8 cellular contexts compared by ENCODE assay signal in the genomic region with DNA sequence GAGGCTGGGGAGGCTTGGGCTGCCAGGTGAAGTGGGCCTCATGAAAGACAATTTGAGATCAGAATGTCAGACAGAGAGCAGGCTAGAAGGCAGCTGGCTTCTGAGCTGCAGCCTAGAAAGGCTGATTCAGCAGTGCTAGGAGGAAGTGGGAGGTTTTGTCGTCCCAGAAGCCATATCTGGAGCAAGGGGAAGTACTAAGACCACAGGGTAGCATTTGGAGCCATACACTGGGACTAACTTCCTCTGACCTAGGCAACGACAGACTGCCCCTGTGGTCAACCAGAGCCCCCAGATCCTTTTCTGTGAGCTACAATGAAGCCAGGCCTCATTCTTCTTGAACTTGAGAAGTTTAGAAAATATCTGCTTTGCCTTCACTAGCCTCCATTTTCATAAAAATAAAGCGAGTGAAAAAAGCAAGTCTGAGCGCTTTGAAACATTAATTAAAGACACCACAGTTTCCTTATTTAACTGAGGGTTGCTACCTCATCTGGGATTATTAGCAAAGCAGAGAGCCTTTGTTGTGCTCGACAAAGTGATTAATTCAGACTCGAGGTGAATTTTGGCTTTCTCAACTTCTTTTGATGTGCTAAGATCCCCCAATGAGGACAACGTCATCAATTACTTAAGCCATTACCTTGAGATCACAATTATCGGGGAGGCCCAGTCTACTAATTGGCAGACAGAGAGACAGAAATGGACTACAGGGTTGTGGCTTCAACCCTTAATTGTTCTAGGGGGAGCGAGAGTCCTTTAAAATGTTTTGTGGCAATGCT. TPM values are rescaled to one million over a fixed set of nuclear protein-coding genes. Genes with fewer than 3 reads are reported as not detected.
DNase-seq lines count a peak whose midpoint lies in the region; ATAC-seq lines count a peak whose summit lies in the region.

No MANE protein-coding gene starts in this region.

- no peaks in the 10 kb centered on the region for H3K9me3 Mint-ChIP-seq in activated T-helper 17 cell treated with anti-CD3 and anti-CD28 coated beads, Interleukin-2, amount 50 U/mL, for 72 hours

- H3K4me3 Mint-ChIP-seq in activated T-helper 17 cell treated with anti-CD3 and anti-CD28 coated beads, Interleukin-2, amount 50 U/mL, for 72 hours, result peak overlapping the region; percentile 69

- H3K4me1 ChIP-seq in ACC112 (ENCODE audit: control insufficient read depth, insufficient read depth, low read length, unreplicated experiment) (peaks cover 22% of the 10 kb centered on the region), mucosa of stomach (ENCODE audit: control insufficient read depth, insufficient read depth, low read length) (peaks cover 27% of the 10 kb centered on the region)

- H3K27ac Mint-ChIP-seq in activated T-helper 17 cell treated with anti-CD3 and anti-CD28 coated beads, Interleukin-2, amount 50 U/mL, for 72 hours, result peak overlapping the region; percentile 89

- H3K36me3 ChIP-seq in ACC112 (ENCODE audit: insufficient read depth, low read length) (no peaks in the 10 kb centered on the region), mucosa of stomach (ENCODE audit: control insufficient read depth, insufficient read depth, low read length) (no peaks in the 10 kb centered on the region)

- no peaks in the 10 kb centered on the region for H3K9me3 ChIP-seq in mucosa of stomach (ENCODE audit: control insufficient read depth, low read length)

- ATAC-seq in GM19324 (IDR thresholded peaks at IDR 0.05; ENCODE audit: low FRiP score, unreplicated experiment), result peak; percentile 62
- ATAC-seq in HG03378 (IDR thresholded peaks at IDR 0.05; ENCODE audit: unreplicated experiment), result peak; percentile 79
- peak; percentile 94 for ATAC-seq in activated T-helper 17 cell treated with anti-CD3 and anti-CD28 coated beads, Interleukin-2, amount 50 U/mL, for 72 hours (replicated peaks)
- ATAC-seq in HG02970 (IDR thresholded peaks at IDR 0.05; ENCODE audit: low FRiP score, unreplicated experiment), result no peak

- H3K9ac ChIP-seq in mucosa of stomach (ENCODE audit: low read length), result peak overlapping the region; percentile 36

- no peaks in the 10 kb centered on the region for H3K27me3 Mint-ChIP-seq in activated T-helper 17 cell treated with anti-CD3 and anti-CD28 coated beads, Interleukin-2, amount 50 U/mL, for 72 hours

- H3K4me3 ChIP-seq in ACC112 (ENCODE audit: low read depth, low read length), result no peak overlapping the region
- H3K4me3 ChIP-seq in mucosa of stomach (ENCODE audit: low read length), result no peak overlapping the region

- H3K79me2 ChIP-seq in ACC112 (ENCODE audit: control insufficient read depth, insufficient read depth, low read length, unreplicated experiment), result no peaks in the 10 kb centered on the region

- no peaks in the 10 kb centered on the region for H3K27me3 ChIP-seq in ACC112 (ENCODE audit: insufficient read depth, low read length)
- H3K27me3 ChIP-seq in mucosa of stomach (ENCODE audit: control insufficient read depth, insufficient read depth, low read length), result no peaks in the 10 kb centered on the region

- no peaks in the 10 kb centered on the region for H3K36me3 Mint-ChIP-seq in activated T-helper 17 cell treated with anti-CD3 and anti-CD28 coated beads, Interleukin-2, amount 50 U/mL, for 72 hours (ENCODE audit: low read depth)

- no peak overlapping the region for H2AFZ ChIP-seq in ACC112 (ENCODE audit: low read length, unreplicated experiment)

- peaks cover 31% of the 10 kb centered on the region for H3K4me1 Mint-ChIP-seq in activated T-helper 17 cell treated with anti-CD3 and anti-CD28 coated beads, Interleukin-2, amount 50 U/mL, for 72 hours

- peak overlapping the region; percentile 93; the same call in 1 of the 2 replicates for H3K27ac ChIP-seq in ACC112 (ENCODE audit: low read depth, low read length)

- no peak for DNase-seq in NCI-H2171 (lab: John Stamatoyannopoulos, UW)
- DNase-seq in kidney tubule cell (ENCODE audit: low spot score), result no peak

RNA-seq across cellular contexts. Expression of gene TBXAS1, which starts 26.6 kb away (rescaled TPM):
- 10 to 100 TPM; 17.8 to 22.0 TPM for total RNA-seq in activated T-helper 17 cell treated with anti-CD3 and anti-CD28 coated beads, Interleukin-2, amount 50 U/mL, for 72 hours
